Comparison of ENCODE assay signal across 7 cellular contexts in the genomic region with DNA sequence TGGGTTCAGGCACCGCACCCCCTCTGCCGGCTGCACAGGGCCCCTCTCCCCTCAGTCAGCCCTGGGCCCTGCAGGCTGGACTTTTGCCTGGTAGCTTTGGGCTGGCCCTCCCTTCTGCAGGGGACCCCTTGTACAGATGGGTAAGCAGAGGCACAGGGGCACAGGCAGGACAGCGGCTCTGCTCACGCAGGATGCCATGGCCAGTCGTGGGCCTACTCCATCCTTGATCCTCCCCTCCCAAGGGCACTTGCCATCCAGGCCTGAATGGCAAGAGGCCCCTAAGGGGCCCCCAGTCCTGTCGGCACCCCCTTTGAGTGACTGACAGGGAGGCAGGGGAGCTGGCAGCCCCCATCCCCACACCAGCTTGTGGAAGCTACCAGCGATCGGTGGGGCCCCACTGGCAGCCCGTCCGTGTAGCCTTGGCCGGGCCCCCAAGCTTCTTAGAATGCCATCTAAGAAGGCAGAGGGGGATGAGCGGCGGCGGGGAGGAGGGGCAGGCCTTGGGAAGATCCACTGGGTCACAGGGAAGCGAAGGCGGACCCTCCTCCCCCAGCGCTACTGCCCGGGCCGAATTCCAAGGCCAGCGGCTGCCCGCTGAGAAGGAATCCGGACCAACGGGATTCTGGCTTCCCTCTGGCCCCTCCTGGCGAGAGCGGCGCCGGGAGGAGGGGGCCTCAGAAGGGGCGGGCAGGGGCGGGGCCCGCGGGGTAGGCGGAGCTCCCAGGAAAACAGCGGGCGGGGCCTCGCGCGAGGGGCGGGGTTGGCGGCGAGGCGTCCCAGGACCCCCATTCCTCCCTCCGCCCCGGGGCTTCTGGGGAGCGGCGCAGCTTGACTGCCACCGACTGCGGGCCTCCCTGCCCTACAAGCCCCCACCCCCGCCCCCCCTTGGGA. TPM values are rescaled to one million over a fixed set of nuclear protein-coding genes. Genes with fewer than 3 reads are reported as not detected.
DNase-seq lines count a peak whose midpoint lies in the region; ATAC-seq and TF ChIP-seq lines count a peak whose summit lies in the region.

No MANE protein-coding gene starts in this region.

- no CpG with 5 or more reads among the region's 48 CpGs for WGBS in mesendoderm (ENCODE audit: extremely low coverage, insufficient coverage, low lambda C conversion rate)

- no peaks in the 10 kb centered on the region for H3K36me3 Mint-ChIP-seq in type B pancreatic cell
- H3K36me3 Mint-ChIP-seq in CD4-positive, alpha-beta memory T cell: peaks cover 0 to 4% of the 10 kb centered on the region in 2 donors

- DNase-seq in NCI-H2227 treated with DMSO at 0.1 percent for 48 hours (lab: John Stamatoyannopoulos, UW): peak; percentile 32
- peak; percentile 59 to 73 for DNase-seq in erythroblast (lab: John Stamatoyannopoulos, UW)
- peak; percentile 99 for DNase-seq in mesendoderm
- DNase-seq in type B pancreatic cell (ENCODE audit: extremely low spot score, unreplicated experiment): peak; percentile 83
- DNase-seq in NCI-H446 treated with DMSO at 0.1 percent for 48 hours (lab: John Stamatoyannopoulos, UW): no peak
- no peak for DNase-seq in CD4-positive, alpha-beta memory T cell

- no peak overlapping the region for H3K4me2 ChIP-seq in mesendoderm (ENCODE audit: low read length)

- H3K9ac ChIP-seq in mesendoderm (ENCODE audit: low read length): peak overlapping the region; percentile 52

- H3K56ac ChIP-seq in mesendoderm (ENCODE audit: low read length): peak overlapping the region; percentile 71

- H3K4ac ChIP-seq in mesendoderm (ENCODE audit: low read depth, low read length): peak overlapping the region; percentile 91

- H2BK120ac ChIP-seq in mesendoderm (ENCODE audit: low read depth, low read length): peak overlapping the region; percentile 19

- H3K27ac ChIP-seq in mesendoderm (ENCODE audit: low read depth, low read length): peak overlapping the region; percentile 94
- H3K27ac ChIP-seq in CD4-positive, alpha-beta memory T cell (ENCODE audit: low read depth, low read length): no peak overlapping the region

- TF ChIP-seq POLR2A in erythroblast (IDR thresholded peaks at IDR 0.05; ENCODE audit: low read length): no peak

- H2BK15ac ChIP-seq in mesendoderm (replicated peaks; ENCODE audit: low read depth): no peak overlapping the region

- H2AK5ac ChIP-seq in mesendoderm (ENCODE audit: low read length): peak overlapping the region; percentile 87

- H3K27me3 ChIP-seq in mesendoderm (ENCODE audit: insufficient read depth, low read length, poor library complexity): no peaks in the 10 kb centered on the region
- peaks cover 4% of the 10 kb centered on the region for H3K27me3 ChIP-seq in CD4-positive, alpha-beta memory T cell (ENCODE audit: insufficient read depth, low read length)

- H3K4me3 Mint-ChIP-seq in type B pancreatic cell: peak overlapping the region; percentile 85
- H3K4me3 Mint-ChIP-seq in CD4-positive, alpha-beta memory T cell: no peak overlapping the region

- H3K27ac Mint-ChIP-seq in type B pancreatic cell: peak overlapping the region; percentile 50
- H3K27ac Mint-ChIP-seq in CD4-positive, alpha-beta memory T cell: no peak overlapping the region

- H3K23ac ChIP-seq in mesendoderm (ENCODE audit: low read length): no peak overlapping the region

- CTCF ChIA-PET in CD4-positive, alpha-beta memory T cell (lab: Charles Lee; ENCODE audit: partially characterized antibody): no interaction called here

- no peaks in the 10 kb centered on the region for H3K27me3 Mint-ChIP-seq in type B pancreatic cell
- peaks cover 12 to 14% of the 10 kb centered on the region in 2 donors for H3K27me3 Mint-ChIP-seq in CD4-positive, alpha-beta memory T cell

- H3K79me1 ChIP-seq in mesendoderm (ENCODE audit: low read length): no peaks in the 10 kb centered on the region

- peak overlapping the region; percentile 83 for H2BK5ac ChIP-seq in mesendoderm (ENCODE audit: low read length)

- peaks cover 29% of the 10 kb centered on the region for H3K4me1 Mint-ChIP-seq in type B pancreatic cell (ENCODE audit: unreplicated experiment)
- no peaks in the 10 kb centered on the region for H3K4me1 Mint-ChIP-seq in CD4-positive, alpha-beta memory T cell

- intact Hi-C loops in CD4-positive, alpha-beta memory T cell (cut with micrococcal nuclease): no loop called here

- H4K5ac ChIP-seq in mesendoderm (ENCODE audit: low read length): no peak overlapping the region

- H3K4me1 ChIP-seq in mesendoderm (ENCODE audit: control insufficient read depth, low read depth, low read length): peaks cover 8% of the 10 kb centered on the region
- no peaks in the 10 kb centered on the region for H3K4me1 ChIP-seq in CD4-positive, alpha-beta memory T cell (ENCODE audit: insufficient read depth, low read length)

- H3K79me2 ChIP-seq in mesendoderm (ENCODE audit: control insufficient read depth, insufficient read depth, low read length): no peaks in the 10 kb centered on the region

- H3K36me3 ChIP-seq in mesendoderm (ENCODE audit: control insufficient read depth, insufficient read depth, low read length): no peaks in the 10 kb centered on the region
- no peaks in the 10 kb centered on the region for H3K36me3 ChIP-seq in CD4-positive, alpha-beta memory T cell (ENCODE audit: insufficient read depth, low read length)

- ATAC-seq in GM21825 (IDR thresholded peaks at IDR 0.05; ENCODE audit: unreplicated experiment): no peak

- H3K18ac ChIP-seq in mesendoderm (ENCODE audit: low read length): peak overlapping the region; percentile 97

- TF ChIP-seq CTCF in type B pancreatic cell (conservative IDR thresholded peaks at IDR 0.05): no peak

- peaks cover 6% of the 10 kb centered on the region for H3K9me3 Mint-ChIP-seq in type B pancreatic cell
- peaks cover 0 to 10% (median 7%) of the 10 kb centered on the region in 8 donors for H3K9me3 Mint-ChIP-seq in CD4-positive, alpha-beta memory T cell

- H4K8ac ChIP-seq in mesendoderm (ENCODE audit: low read depth, low read length): peak overlapping the region; percentile 70

- POLR2A ChIA-PET in CD4-positive, alpha-beta memory T cell (lab: Charles Lee; ENCODE audit: partially characterized antibody): no interaction called here

- H3K9me3 ChIP-seq in CD4-positive, alpha-beta memory T cell (ENCODE audit: control insufficient read depth in 1 of 2, low read length in 2 of 2): no peaks in the 10 kb centered on the region

- no peak overlapping the region for H3K4me3 ChIP-seq in mesendoderm (ENCODE audit: low read length)
- no peak overlapping the region for H3K4me3 ChIP-seq in CD4-positive, alpha-beta memory T cell (ENCODE audit: low read length in 2 of 2)

RNA-seq across cellular contexts. Expression of a gene that starts 6.8 kb away (rescaled TPM):
- polyA plus RNA-seq in mesendoderm (2013, experiment 1 of 2): 30.5 TPM
- 30.1 TPM for polyA plus RNA-seq in mesendoderm (2013, experiment 2 of 2)
- total RNA-seq in type B pancreatic cell (ENCODE audit: low replicate concordance): 32.2 and 46.7 TPM in 2 replicates
- total RNA-seq in CD4-positive, alpha-beta memory T cell: 1 to 10 TPM; 2.5 to 2.7 TPM
- 1 to 10 TPM; 1.5 to 2.6 TPM for polyA plus RNA-seq in CD4-positive, alpha-beta memory T cell

Comparison
In these comparisons a context has a peak if more than half of its experiments do, and no peak if none do; other contexts are left out.
1. DNase-seq: peak in NCI-H2227 treated with DMSO at 0.1 percent for 48 hours (single experiment), erythroblast (2 of 2), mesendoderm (single experiment) and type B pancreatic cell (single experiment); none in NCI-H446 treated with DMSO at 0.1 percent for 48 hours (single experiment) and CD4-positive, alpha-beta memory T cell (0 of 5).